1 cellular context compared by ENCODE assay signal in the genomic region with DNA sequence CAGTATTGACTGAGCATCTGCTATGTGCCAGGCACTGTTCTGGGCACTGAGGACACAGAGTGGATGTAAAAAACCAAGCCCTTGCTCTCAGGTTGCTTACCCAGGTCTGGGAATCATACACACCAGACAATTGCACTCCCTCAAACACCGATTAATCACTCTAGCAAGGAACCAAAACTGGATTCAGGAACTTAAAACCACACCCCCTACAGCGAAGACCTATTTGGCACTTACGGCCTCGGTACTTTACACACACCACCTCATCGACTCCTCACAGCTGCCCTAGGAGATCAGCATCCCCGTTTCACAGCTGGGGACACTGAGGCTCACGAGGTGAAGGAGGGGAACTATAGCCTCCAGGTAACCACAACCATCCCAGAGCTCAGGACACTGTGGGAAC.
A peak's percentile ranks its signal among the peaks of the same experiment; 100 is the strongest.
TF ChIP-seq lines count a peak whose summit lies in the region.

No MANE protein-coding gene starts in this region.

TF ChIP-seq in K562, 482 proteins besides CTCF, POLR2A, EP300 and RAD21:
- TF ChIP-seq, protein P1, sequence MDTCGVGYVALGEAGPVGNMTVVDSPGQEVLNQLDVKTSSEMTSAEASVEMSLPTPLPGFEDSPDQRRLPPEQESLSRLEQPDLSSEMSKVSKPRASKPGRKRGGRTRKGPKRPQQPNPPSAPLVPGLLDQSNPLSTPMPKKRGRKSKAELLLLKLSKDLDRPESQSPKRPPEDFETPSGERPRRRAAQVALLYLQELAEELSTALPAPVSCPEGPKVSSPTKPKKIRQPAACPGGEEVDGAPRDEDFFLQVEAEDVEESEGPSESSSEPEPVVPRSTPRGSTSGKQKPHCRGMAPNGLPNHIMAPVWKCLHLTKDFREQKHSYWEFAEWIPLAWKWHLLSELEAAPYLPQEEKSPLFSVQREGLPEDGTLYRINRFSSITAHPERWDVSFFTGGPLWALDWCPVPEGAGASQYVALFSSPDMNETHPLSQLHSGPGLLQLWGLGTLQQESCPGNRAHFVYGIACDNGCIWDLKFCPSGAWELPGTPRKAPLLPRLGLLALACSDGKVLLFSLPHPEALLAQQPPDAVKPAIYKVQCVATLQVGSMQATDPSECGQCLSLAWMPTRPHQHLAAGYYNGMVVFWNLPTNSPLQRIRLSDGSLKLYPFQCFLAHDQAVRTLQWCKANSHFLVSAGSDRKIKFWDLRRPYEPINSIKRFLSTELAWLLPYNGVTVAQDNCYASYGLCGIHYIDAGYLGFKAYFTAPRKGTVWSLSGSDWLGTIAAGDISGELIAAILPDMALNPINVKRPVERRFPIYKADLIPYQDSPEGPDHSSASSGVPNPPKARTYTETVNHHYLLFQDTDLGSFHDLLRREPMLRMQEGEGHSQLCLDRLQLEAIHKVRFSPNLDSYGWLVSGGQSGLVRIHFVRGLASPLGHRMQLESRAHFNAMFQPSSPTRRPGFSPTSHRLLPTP (IDR thresholded peaks at IDR 0.05; ENCODE audit: borderline replicate concordance, extremely low read depth, insufficient read length) = no peak
- TF ChIP-seq, protein P2, sequence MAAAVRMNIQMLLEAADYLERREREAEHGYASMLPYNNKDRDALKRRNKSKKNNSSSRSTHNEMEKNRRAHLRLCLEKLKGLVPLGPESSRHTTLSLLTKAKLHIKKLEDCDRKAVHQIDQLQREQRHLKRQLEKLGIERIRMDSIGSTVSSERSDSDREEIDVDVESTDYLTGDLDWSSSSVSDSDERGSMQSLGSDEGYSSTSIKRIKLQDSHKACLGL (CRISPR knock-in tag; IDR thresholded peaks at IDR 0.05; ENCODE audit: borderline replicate concordance, poor library complexity, severe bottlenecking) = no peak
- TF ChIP-seq ZNF316 (IDR thresholded peaks at IDR 0.05) (0 out of 2 replicates have a peak, but pooled peaks have one; percentile 30), JUN (IDR thresholded peaks at IDR 0.05; ENCODE audit: borderline replicate concordance, low read depth, low read length) (no peak), JUN (CRISPR knock-in tag; IDR thresholded peaks at IDR 0.05; ENCODE audit: borderline replicate concordance) (no peak), HMG20B (CRISPR knock-in tag; IDR thresholded peaks at IDR 0.05) (no peak), ZNF253 (CRISPR knock-in tag; conservative IDR thresholded peaks at IDR 0.05) (no peak), SETDB1 (IDR thresholded peaks at IDR 0.05; ENCODE audit: low read length) (no peak), FOS (IDR thresholded peaks at IDR 0.05; ENCODE audit: extremely low read depth, insufficient read length) (no peak)
- TF ChIP-seq, protein P3, sequence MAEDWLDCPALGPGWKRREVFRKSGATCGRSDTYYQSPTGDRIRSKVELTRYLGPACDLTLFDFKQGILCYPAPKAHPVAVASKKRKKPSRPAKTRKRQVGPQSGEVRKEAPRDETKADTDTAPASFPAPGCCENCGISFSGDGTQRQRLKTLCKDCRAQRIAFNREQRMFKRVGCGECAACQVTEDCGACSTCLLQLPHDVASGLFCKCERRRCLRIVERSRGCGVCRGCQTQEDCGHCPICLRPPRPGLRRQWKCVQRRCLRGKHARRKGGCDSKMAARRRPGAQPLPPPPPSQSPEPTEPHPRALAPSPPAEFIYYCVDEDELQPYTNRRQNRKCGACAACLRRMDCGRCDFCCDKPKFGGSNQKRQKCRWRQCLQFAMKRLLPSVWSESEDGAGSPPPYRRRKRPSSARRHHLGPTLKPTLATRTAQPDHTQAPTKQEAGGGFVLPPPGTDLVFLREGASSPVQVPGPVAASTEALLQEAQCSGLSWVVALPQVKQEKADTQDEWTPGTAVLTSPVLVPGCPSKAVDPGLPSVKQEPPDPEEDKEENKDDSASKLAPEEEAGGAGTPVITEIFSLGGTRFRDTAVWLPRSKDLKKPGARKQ (CRISPR knock-in tag; IDR thresholded peaks at IDR 0.05) = no peak
TF ChIP-seq in K562: peak in this region for 1.
